8 cellular contexts compared by ENCODE assay signal in genomic region chr6:36914227-36914794, GRCh38. TPM values are rescaled to one million over a fixed set of nuclear protein-coding genes. Genes with fewer than 3 reads are reported as not detected.
DNase-seq lines count a peak whose midpoint lies in the region; ATAC-seq and TF ChIP-seq lines count a peak whose summit lies in the region.

No MANE protein-coding gene starts in this region.

- H3K36me3 Mint-ChIP-seq in naive thymus-derived CD4-positive, alpha-beta T cell, result peaks cover 6 to 29% (median 17%) of the 10 kb centered on the region in 5 donors

- peak overlapping the region in 8 of 9 donors; percentile 72 to 92 (median 84) for H3K27ac Mint-ChIP-seq in naive thymus-derived CD4-positive, alpha-beta T cell

- no peaks in the 10 kb centered on the region for H4K20me1 ChIP-seq in DND-41 (ENCODE audit: insufficient read depth, low read length)

- H3K27ac ChIP-seq in DND-41 (ENCODE audit: low read length) (peak overlapping the region; percentile 91), Panc1 (ENCODE audit: low read length) (no peak overlapping the region; the same call in 1 of the 2 replicates)
- H3K27ac ChIP-seq in naive thymus-derived CD4-positive, alpha-beta T cell (ENCODE audit: low read depth, low read length), result no peak overlapping the region

- H2AFZ ChIP-seq in DND-41 (ENCODE audit: low read depth, low read length), result no peak overlapping the region

- H3K4me1 Mint-ChIP-seq in naive thymus-derived CD4-positive, alpha-beta T cell, result peaks cover 18 to 58% (median 30%) of the 10 kb centered on the region in 7 donors

- H3K4me3 Mint-ChIP-seq in naive thymus-derived CD4-positive, alpha-beta T cell, result peak overlapping the region in 3 of 10 donors; percentile 11 to 84 (median 25)

- CTCF ChIA-PET in Panc1 (lab: Charles Lee), result interaction anchor here (0.5 to 1.8 kb wide), 15 partner anchors 29 to 551 kb away, joined by 3 to 11 read pairs (median 6); partner anchors contain the start of genes C6orf89 and PPIL1
- CTCF ChIA-PET in naive thymus-derived CD4-positive, alpha-beta T cell (lab: Charles Lee), result interaction anchor here (0.6 to 0.8 kb wide), 2 partner anchors 104 to 380 kb away, joined by 3 read pairs; no protein-coding TSS in a partner anchor

- peak; percentile 11 for TF ChIP-seq CTCF in DND-41 (IDR thresholded peaks at IDR 0.05; ENCODE audit: borderline replicate concordance, extremely low read depth, low read length, poor library complexity, severe bottlenecking)
- peak; percentile 65 for TF ChIP-seq CTCF in Panc1 (IDR thresholded peaks at IDR 0.05)

- ATAC-seq in DND-41 (ENCODE audit: insufficient read depth, low read depth) (no peak), Panc1 (peak; percentile 83), GM21717 (IDR thresholded peaks at IDR 0.05; ENCODE audit: unreplicated experiment) (no peak), HG02798 (IDR thresholded peaks at IDR 0.05; ENCODE audit: poor library complexity, unreplicated experiment) (no peak)
- ATAC-seq in naive thymus-derived CD4-positive, alpha-beta T cell, result no peak

- no peaks in the 10 kb centered on the region for H3K9me3 ChIP-seq in DND-41 (ENCODE audit: insufficient read depth, low read length, severe bottlenecking)
- H3K9me3 ChIP-seq in Panc1 (ENCODE audit: control insufficient read depth, insufficient read depth, low read depth, low read length), result no peaks in the 10 kb centered on the region
- H3K9me3 ChIP-seq in naive thymus-derived CD4-positive, alpha-beta T cell (ENCODE audit: control insufficient read depth in 2 of 3, low read length in 3 of 3), result no peaks in the 10 kb centered on the region

- peaks cover 21% of the 10 kb centered on the region for H3K79me2 ChIP-seq in DND-41 (ENCODE audit: insufficient read depth, low read length)

- no peaks in the 10 kb centered on the region for H3K9me3 Mint-ChIP-seq in naive thymus-derived CD4-positive, alpha-beta T cell

- no peaks in the 10 kb centered on the region for H3K27me3 Mint-ChIP-seq in naive thymus-derived CD4-positive, alpha-beta T cell

- no TSS peak for BruUV-seq in Panc1 (replicated peaks; lab: Mats Ljungman, UMichigan)

- intact Hi-C loops in Panc1 (cut with micrococcal nuclease; ENCODE audit: unreplicated experiment), result no loop called here
- intact Hi-C loops in naive thymus-derived CD4-positive, alpha-beta T cell (cut with micrococcal nuclease), result loop anchor here (5.0 kb wide), 2 partner anchors 38 to 258 kb away; partner anchors contain the start of genes PI16 (in 1 of the 2) and PIM1 (in 1 of the 2)

- H3K9ac ChIP-seq in DND-41 (ENCODE audit: low read depth, low read length), result peak overlapping the region; percentile 55; the same call in 1 of the 2 replicates

- POLR2A ChIA-PET in Panc1 (lab: Charles Lee), result interaction anchor here (0.6 to 1.1 kb wide), 2 partner anchors 12 to 45 kb away, joined by 3 to 6 read pairs; no protein-coding TSS in a partner anchor
- POLR2A ChIA-PET in naive thymus-derived CD4-positive, alpha-beta T cell (lab: Charles Lee), result interaction anchor here (0.6 to 1.9 kb wide), 5 partner anchors 13 to 73 kb away, joined by 3 to 6 read pairs (median 4); partner anchors contain the start of gene MTCH1

- H3K4me3 ChIP-seq in DND-41 (ENCODE audit: low read depth in 1 of 2, low read length in 2 of 2), result no peak overlapping the region
- no peak overlapping the region for H3K4me3 ChIP-seq in Panc1 (ENCODE audit: low read depth in 2 of 2, low read length in 2 of 2)
- no peak overlapping the region for H3K4me3 ChIP-seq in naive thymus-derived CD4-positive, alpha-beta T cell (ENCODE audit: low read length)

- DNase-seq in DND-41, result no peak
- peak; percentile 42 for DNase-seq in Panc1 (ENCODE audit: low read depth, low spot score)
- DNase-seq in central memory CD4-positive, alpha-beta T cell, result peak; percentile 47
- no peak for DNase-seq in naive thymus-derived CD4-positive, alpha-beta T cell
- DNase-seq in NCI-H2081 treated with DMSO at 0.1 percent for 48 hours (lab: John Stamatoyannopoulos, UW), result no peak
- no peak for DNase-seq in putamen (ENCODE audit: low spot score)

- H3K4me1 ChIP-seq in DND-41 (ENCODE audit: insufficient read depth, low read length), result peaks cover 51% of the 10 kb centered on the region
- H3K4me1 ChIP-seq in Panc1 (ENCODE audit: control insufficient read depth, insufficient read depth, low read length), result peaks cover 36% of the 10 kb centered on the region
- peaks cover 23% of the 10 kb centered on the region in 2 donors for H3K4me1 ChIP-seq in naive thymus-derived CD4-positive, alpha-beta T cell (ENCODE audit: control insufficient read depth in 2 of 2, insufficient read depth in 2 of 2, low read length in 2 of 2)

- H3K36me3 ChIP-seq in DND-41 (ENCODE audit: insufficient read depth, low read length), result peaks cover 63% of the 10 kb centered on the region
- H3K36me3 ChIP-seq in Panc1 (ENCODE audit: control insufficient read depth, insufficient read depth, low read length), result peaks cover 5% of the 10 kb centered on the region; the same call in 1 of the 2 replicates
- peaks cover 4 to 53% (median 18%) of the 10 kb centered on the region in 3 experiments for H3K36me3 ChIP-seq in naive thymus-derived CD4-positive, alpha-beta T cell (ENCODE audit: control insufficient read depth in 2 of 3, insufficient read depth in 3 of 3, low read length in 3 of 3)

- in situ Hi-C loops in Panc1 (cut with HindIII; ENCODE audit: low pct_unique_long_range_greater_than_20kb, low sequenced_read_pairs), result no loop called here

- 0 out of 2 replicates have a peak overlapping the region, but pooled peaks have one; percentile 62 for H3K4me2 ChIP-seq in DND-41 (ENCODE audit: insufficient read depth, low read length)

- H3K27me3 ChIP-seq in DND-41 (ENCODE audit: insufficient read depth, low read length, poor library complexity) (no peaks in the 10 kb centered on the region), Panc1 (ENCODE audit: control insufficient read depth, insufficient read depth, low read length) (no peaks in the 10 kb centered on the region)
- H3K27me3 ChIP-seq in naive thymus-derived CD4-positive, alpha-beta T cell (ENCODE audit: control insufficient read depth in 2 of 2, insufficient read depth in 2 of 2, low read length in 2 of 2), result no peaks in the 10 kb centered on the region

RNA-seq across cellular contexts. Expression of gene C6orf89, which starts 28.6 kb away (rescaled TPM):
- total RNA-seq in Panc1 (2021; ENCODE audit: unreplicated experiment), result 59.2 TPM
- polyA plus RNA-seq in Panc1 (2012; ENCODE audit: insufficient read length), result 32.3 TPM
- total RNA-seq in naive thymus-derived CD4-positive, alpha-beta T cell, result 10 to 100 TPM; 34.6 to 48.2 (median 47.7) TPM
- polyA plus RNA-seq in naive thymus-derived CD4-positive, alpha-beta T cell, result 10 to 100 TPM; 40.3 to 40.4 TPM

RNA-seq across cellular contexts. Expression of gene PPIL1, which starts 39.7 kb away (rescaled TPM):
- total RNA-seq in Panc1 (2021; ENCODE audit: unreplicated experiment), result 44.1 TPM
- polyA plus RNA-seq in Panc1 (2012; ENCODE audit: insufficient read length), result 34.5 TPM
- total RNA-seq in naive thymus-derived CD4-positive, alpha-beta T cell, result 10 to 100 TPM in 3 of 5 experiments, 1 to 10 TPM in 2; 3.5 to 34.7 (median 10.3) TPM
- 10 to 100 TPM; 21.5 to 22.5 TPM for polyA plus RNA-seq in naive thymus-derived CD4-positive, alpha-beta T cell

RNA-seq across cellular contexts. Expression of gene PI16, which starts 40.2 kb away (rescaled TPM):
- total RNA-seq in Panc1 (2021; ENCODE audit: unreplicated experiment), result not detected
- polyA plus RNA-seq in Panc1 (2012; ENCODE audit: insufficient read length), result not detected
- total RNA-seq in naive thymus-derived CD4-positive, alpha-beta T cell, result 1 to 10 TPM; 1.2 to 7.5 (median 1.6) TPM
- 10 to 100 TPM in 1 of 2 donors, 1 to 10 TPM in 1; 2.4 to 10.6 TPM for polyA plus RNA-seq in naive thymus-derived CD4-positive, alpha-beta T cell

Comparison
In these comparisons a context has a peak if more than half of its experiments do, and no peak if none do; other contexts are left out.
1. DNase-seq: peak in Panc1 (single experiment) and central memory CD4-positive, alpha-beta T cell (single experiment); none in DND-41 (single experiment), naive thymus-derived CD4-positive, alpha-beta T cell (0 of 9), NCI-H2081 treated with DMSO at 0.1 percent for 48 hours (single experiment) and putamen (single experiment).